ENCODE assay signal across 2 cellular contexts in the genomic region with DNA sequence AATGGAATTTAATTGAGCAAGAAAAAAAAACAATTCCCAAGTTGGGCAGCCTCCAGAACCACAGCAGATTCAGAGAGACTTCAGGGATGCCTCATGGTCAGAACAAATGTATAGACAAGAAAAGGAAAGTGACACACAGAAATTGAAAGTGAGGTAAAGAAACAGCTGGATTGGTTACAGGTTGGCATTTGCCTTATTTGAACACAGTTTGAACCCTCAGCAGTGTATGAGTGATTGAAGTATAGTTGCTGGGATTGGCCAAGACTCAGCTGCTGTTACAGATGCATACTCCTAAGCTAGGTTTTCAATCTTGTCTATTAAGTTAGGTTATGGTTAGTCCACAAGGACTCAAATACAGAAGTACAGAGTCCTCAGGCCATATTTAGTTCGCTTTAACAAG. TPM values are rescaled to one million over a fixed set of nuclear protein-coding genes. Genes with fewer than 3 reads are reported as not detected.
"Had no signal": no experiment of that assay in that cellular context is flagged by ENCODE, and none has a peak within 500 bp of the region (broad histone marks: within the 10 kb centered on the region; RNA-seq: fewer than 3 reads in every experiment).

No MANE protein-coding gene starts in this region.

RNA-seq across cellular contexts. Expression of gene GOLGA8Q, which starts 57.9 kb away (rescaled TPM):
- total RNA-seq: activated T-helper 17 cell treated with anti-CD3 and anti-CD28 coated beads, Interleukin-2, amount 50 U/mL, for 72 hours; WTC11 had no signal
